In the genomic region with DNA sequence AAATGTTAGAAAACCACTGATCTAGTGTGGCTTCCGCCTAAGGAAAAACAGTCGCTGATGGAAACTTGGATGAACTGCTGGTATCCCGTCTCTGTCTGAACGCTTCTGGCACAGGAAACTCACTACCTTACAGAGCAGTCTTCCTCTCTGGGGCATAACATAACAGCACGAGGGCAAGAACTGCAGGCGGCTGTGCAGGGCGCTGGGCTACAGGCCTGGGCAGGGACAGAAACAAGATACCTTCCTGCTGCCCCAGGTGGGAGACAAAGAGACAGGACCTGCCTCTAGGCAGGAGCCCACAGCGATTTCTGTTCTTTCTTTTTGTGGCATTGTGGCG, we compare ENCODE assay signal across 10 cellular contexts. TPM values are rescaled to one million over a fixed set of nuclear protein-coding genes. Genes with fewer than 3 reads are reported as not detected.
DNase-seq lines count a peak whose midpoint lies in the region; ATAC-seq and TF ChIP-seq lines count a peak whose summit lies in the region.
"Had no signal": no experiment of that assay in that cellular context is flagged by ENCODE, and none has a peak within 500 bp of the region (broad histone marks: within the 10 kb centered on the region; RNA-seq: fewer than 3 reads in every experiment).

No MANE protein-coding gene starts in this region.

- H3K4me3 ChIP-seq in endocrine pancreas (ENCODE audit: control insufficient read depth, insufficient read depth, low read length) (no peak overlapping the region), muscle layer of duodenum (ENCODE audit: low read depth in 1 of 2, low read length in 2 of 2) (peak overlapping the region in 1 of 2 donors; percentile 55), tibial nerve (peak overlapping the region in 2 of 4 donors; percentile 16 to 30)

- DNase-seq in NCI-H146 (lab: John Stamatoyannopoulos, UW) (peak; percentile 26), NCI-H146 treated with DMSO at 0.1 percent for 48 hours (lab: John Stamatoyannopoulos, UW; ENCODE audit: unreplicated experiment) (no peak), tibial nerve (ENCODE audit: low spot score in 2 of 2) (no peak), T1000 (lab: John Stamatoyannopoulos, UW) (no peak)
- no peak for DNase-seq in activated naive CD4-positive, alpha-beta T cell treated with anti-CD3 and anti-CD28 coated beads for 36 hours
- DNase-seq: 8988T; activated CD4-positive, alpha-beta T cell treated with anti-CD3 and anti-CD28 coated beads for 4 hours had no signal

- H3K4me3 Mint-ChIP-seq in activated naive CD4-positive, alpha-beta T cell treated with anti-CD3 and anti-CD28 coated beads for 36 hours, result no peak overlapping the region

- TF ChIP-seq CTCF in tibial nerve (IDR thresholded peaks at IDR 0.05), result no peak

- H3K9me3 ChIP-seq in endocrine pancreas (ENCODE audit: control insufficient read depth, low read length), result no peaks in the 10 kb centered on the region
- H3K9me3 ChIP-seq in muscle layer of duodenum (ENCODE audit: control insufficient read depth in 1 of 2, low read length in 2 of 2), result no peaks in the 10 kb centered on the region
- no peaks in the 10 kb centered on the region for H3K9me3 ChIP-seq in tibial nerve

- WGBS in tibial nerve, 2 donors, result 50 to 55% methylated on average over 9 of the region's 9 CpGs

- no peak for TF ChIP-seq EP300 in tibial nerve (IDR thresholded peaks at IDR 0.05)

- H3K36me3 Mint-ChIP-seq in activated naive CD4-positive, alpha-beta T cell treated with anti-CD3 and anti-CD28 coated beads for 36 hours (ENCODE audit: low read depth), result no peaks in the 10 kb centered on the region

- intact Hi-C loops in activated naive CD4-positive, alpha-beta T cell treated with anti-CD3 and anti-CD28 coated beads for 36 hours (cut with micrococcal nuclease), result no loop called here

- no peak for ATAC-seq in HG02588 (IDR thresholded peaks at IDR 0.05; ENCODE audit: unreplicated experiment)

- no peak for TF ChIP-seq POLR2A in tibial nerve (IDR thresholded peaks at IDR 0.05)

- H3K27ac ChIP-seq in muscle layer of duodenum (ENCODE audit: low read length) (peak overlapping the region; percentile 91), tibial nerve (peak overlapping the region; percentile 11 to 90 (median 74))

- H3K27me3 ChIP-seq in endocrine pancreas (ENCODE audit: control insufficient read depth, insufficient read depth, low read length) (no peaks in the 10 kb centered on the region), muscle layer of duodenum (ENCODE audit: low read depth, low read length) (no peaks in the 10 kb centered on the region), tibial nerve (no peaks in the 10 kb centered on the region)

- no peaks in the 10 kb centered on the region for H3K9me3 Mint-ChIP-seq in activated naive CD4-positive, alpha-beta T cell treated with anti-CD3 and anti-CD28 coated beads for 36 hours

- H3K4me1 Mint-ChIP-seq in activated naive CD4-positive, alpha-beta T cell treated with anti-CD3 and anti-CD28 coated beads for 36 hours (ENCODE audit: low read depth), result no peaks in the 10 kb centered on the region

- no peak overlapping the region for H3K27ac Mint-ChIP-seq in activated naive CD4-positive, alpha-beta T cell treated with anti-CD3 and anti-CD28 coated beads for 36 hours

- H3K36me3 ChIP-seq in endocrine pancreas (ENCODE audit: control insufficient read depth, insufficient read depth, low read length), result no peaks in the 10 kb centered on the region
- H3K36me3 ChIP-seq in muscle layer of duodenum (ENCODE audit: control insufficient read depth in 1 of 2, insufficient read depth in 2 of 2, low read length in 2 of 2), result no peaks in the 10 kb centered on the region
- no peaks in the 10 kb centered on the region for H3K36me3 ChIP-seq in tibial nerve

- H3K27me3 Mint-ChIP-seq in activated naive CD4-positive, alpha-beta T cell treated with anti-CD3 and anti-CD28 coated beads for 36 hours (ENCODE audit: low read depth), result no peaks in the 10 kb centered on the region

- H3K4me1 ChIP-seq in endocrine pancreas (ENCODE audit: control insufficient read depth, insufficient read depth, low read length) (no peaks in the 10 kb centered on the region), muscle layer of duodenum (ENCODE audit: control insufficient read depth in 1 of 2, insufficient read depth in 2 of 2, low read length in 2 of 2) (peaks cover 0 to 69% of the 10 kb centered on the region in 2 donors), tibial nerve (peaks cover 0 to 80% (median 43%) of the 10 kb centered on the region in 4 donors)

- peak overlapping the region; percentile 63 for H3K9ac ChIP-seq in endocrine pancreas (ENCODE audit: control insufficient read depth, insufficient read depth, low read length)

- CTCF ChIA-PET in activated naive CD4-positive, alpha-beta T cell treated with anti-CD3 and anti-CD28 coated beads for 36 hours (lab: Charles Lee), result no interaction called here

RNA-seq across cellular contexts. Expression of a gene that starts 10.5 kb away (rescaled TPM):
- total RNA-seq in tibial nerve, result 100 to 1,000 TPM; 124 to 230 (median 197) TPM
- 1 to 10 TPM; 3.8 to 4.2 TPM for total RNA-seq in activated naive CD4-positive, alpha-beta T cell treated with anti-CD3 and anti-CD28 coated beads for 36 hours

RNA-seq across cellular contexts. Expression of a gene that starts 26.1 kb away (rescaled TPM):
- total RNA-seq in tibial nerve, result 10 to 100 TPM; 14.0 to 45.0 (median 34.2) TPM
- total RNA-seq in activated naive CD4-positive, alpha-beta T cell treated with anti-CD3 and anti-CD28 coated beads for 36 hours, result 10 to 100 TPM; 33.0 to 33.6 TPM

RNA-seq across cellular contexts. Expression of a gene that starts 26.4 kb away (rescaled TPM):
- 10 to 100 TPM; 27.8 to 50.2 (median 30.8) TPM for total RNA-seq in tibial nerve
- total RNA-seq in activated naive CD4-positive, alpha-beta T cell treated with anti-CD3 and anti-CD28 coated beads for 36 hours, result 10 to 100 TPM; 18.9 to 20.0 TPM

RNA-seq across cellular contexts. Expression of a gene that starts 36.9 kb away (rescaled TPM):
- total RNA-seq in tibial nerve, result 100 to 1,000 TPM; 196 to 452 (median 271) TPM
- total RNA-seq in activated naive CD4-positive, alpha-beta T cell treated with anti-CD3 and anti-CD28 coated beads for 36 hours, result 100 to 1,000 TPM; 241 to 263 TPM

RNA-seq across cellular contexts. Expression of a gene that starts 37.7 kb away (rescaled TPM):
- total RNA-seq in tibial nerve, result 10 to 100 TPM; 25.8 to 61.0 (median 37.1) TPM
- total RNA-seq in activated naive CD4-positive, alpha-beta T cell treated with anti-CD3 and anti-CD28 coated beads for 36 hours, result 10 to 100 TPM; 15.0 to 15.8 TPM

Comparison
In these comparisons a context has a peak if more than half of its experiments do, and no peak if none do; other contexts are left out.
1. RNA of a gene that starts 10.5 kb away (total RNA-seq): 124 to 230 TPM in tibial nerve; 3.8 to 4.2 TPM in activated naive CD4-positive, alpha-beta T cell treated with anti-CD3 and anti-CD28 coated beads for 36 hours; every median in the first group is over 10 times any median in the second.